ENCODE assay signal across 1 cellular context in the genomic region with DNA sequence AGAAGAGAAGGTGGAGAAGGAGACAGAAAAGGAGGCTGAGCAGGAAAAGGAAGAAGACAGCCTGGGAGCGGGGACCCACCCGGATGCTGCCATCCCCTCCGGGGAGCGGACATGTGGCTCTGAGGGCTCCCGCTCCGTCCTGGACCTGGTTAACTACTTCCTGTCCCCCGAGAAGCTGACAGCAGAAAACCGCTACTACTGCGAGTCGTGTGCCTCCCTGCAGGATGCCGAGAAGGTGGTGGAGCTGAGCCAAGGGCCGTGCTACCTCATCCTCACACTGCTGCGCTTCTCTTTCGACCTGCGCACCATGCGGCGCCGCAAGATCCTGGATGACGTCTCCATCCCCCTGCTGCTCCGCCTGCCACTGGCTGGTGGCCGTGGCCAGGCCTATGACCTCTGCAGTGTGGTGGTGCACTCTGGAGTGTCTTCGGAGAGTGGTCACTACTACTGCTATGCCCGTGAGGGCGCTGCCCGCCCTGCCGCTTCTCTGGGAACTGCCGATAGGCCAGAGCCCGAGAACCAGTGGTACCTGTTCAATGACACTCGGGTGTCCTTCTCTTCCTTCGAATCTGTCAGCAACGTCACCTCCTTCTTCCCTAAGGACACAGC.
TF ChIP-seq lines count a peak whose summit lies in the region.

No MANE protein-coding gene starts in this region.

TF ChIP-seq in K562, 482 proteins besides CTCF, POLR2A, EP300 and RAD21:
- TF ChIP-seq YY1 (IDR thresholded peaks at IDR 0.05; ENCODE audit: borderline replicate concordance in 1 of 3, control insufficient read depth in 1 of 3, extremely low read depth in 1 of 3, insufficient read depth in 3 of 3, insufficient read length in 1 of 3, insufficient replicate concordance in 2 of 3, low read depth in 1 of 3, low read length in 2 of 3) (no peak), RBM22 (IDR thresholded peaks at IDR 0.05; ENCODE audit: low read depth, low read length, poor library complexity, severe bottlenecking) (peak; percentile 99), POLR2G (IDR thresholded peaks at IDR 0.05; ENCODE audit: low read depth, low read length) (peak; percentile 80), CBX3 (IDR thresholded peaks at IDR 0.05; ENCODE audit: borderline replicate concordance in 1 of 2, low read length in 2 of 2) (no peak), GABPB1 (CRISPR knock-in tag; IDR thresholded peaks at IDR 0.05) (peak; percentile 41; the same call in 1 of the 2 replicates), RBFOX2 (IDR thresholded peaks at IDR 0.05; ENCODE audit: low read depth, low read length) (0 out of 2 replicates have a peak, but pooled peaks have one; percentile 20)
